In the genomic region with DNA sequence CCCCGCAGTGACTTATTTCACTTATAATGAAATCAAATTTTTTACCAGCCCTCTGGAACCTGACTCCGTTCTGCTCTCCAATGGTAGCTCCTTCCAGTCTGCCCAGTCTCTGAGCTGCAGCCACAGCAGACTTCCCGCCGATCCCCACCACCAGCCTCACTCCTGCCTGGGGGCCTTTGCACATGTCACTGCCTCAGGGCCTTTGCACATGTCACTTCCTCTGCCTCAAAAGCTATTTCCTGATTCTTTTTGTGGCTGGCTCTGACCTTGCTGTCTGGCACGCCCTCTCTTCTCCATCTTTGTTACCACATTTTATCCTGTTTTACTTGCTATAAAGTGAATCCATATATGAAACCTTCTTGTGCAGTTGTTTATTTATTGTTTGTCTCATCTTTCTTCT, we compare ENCODE assay signal across 8 cellular contexts.
"Had no signal": no experiment of that assay in that cellular context is flagged by ENCODE, and none has a peak within 500 bp of the region (broad histone marks: within the 10 kb centered on the region; RNA-seq: fewer than 3 reads in every experiment).

No MANE protein-coding gene starts in this region.

- DNase-seq: IMR-90, KBM-7, KG1 had no signal

- H3K27ac Mint-ChIP-seq: IgD-negative memory B cell had no signal

- H3K4me2 ChIP-seq: KMS-11 had no signal

- H3K9ac ChIP-seq: KMS-11 had no signal

- H3K4me3 Mint-ChIP-seq: IgD-negative memory B cell had no signal

- H3K4me3 ChIP-seq: K562 had no signal

- ATAC-seq: HepG2, K562 had no signal

- H3K27ac ChIP-seq: HL-60, KMS-11 had no signal

- H3K4me1 Mint-ChIP-seq: IgD-negative memory B cell had no signal
